13 cellular contexts compared by ENCODE assay signal in genomic region chr17:4483012-4483840, GRCh38. TPM values are rescaled to one million over a fixed set of nuclear protein-coding genes. Genes with fewer than 3 reads are reported as not detected.
DNase-seq lines count a peak whose midpoint lies in the region; ATAC-seq and TF ChIP-seq lines count a peak whose summit lies in the region.
"Had no signal": no experiment of that assay in that cellular context is flagged by ENCODE, and none has a peak within 500 bp of the region (broad histone marks: within the 10 kb centered on the region; RNA-seq: fewer than 3 reads in every experiment).

No MANE protein-coding gene starts in this region.

- H3K27ac ChIP-seq in naive thymus-derived CD4-positive, alpha-beta T cell (ENCODE audit: low read depth, low read length) = no peak overlapping the region

- no peaks in the 10 kb centered on the region for H3K27me3 ChIP-seq in naive thymus-derived CD4-positive, alpha-beta T cell (ENCODE audit: control insufficient read depth in 2 of 2, insufficient read depth in 2 of 2, low read length in 2 of 2)

- H3K9me3 ChIP-seq in naive thymus-derived CD4-positive, alpha-beta T cell (ENCODE audit: control insufficient read depth in 2 of 3, low read length in 3 of 3) = no peaks in the 10 kb centered on the region

- H3K9me3 Mint-ChIP-seq in Calu3 (ENCODE audit: low read depth, unreplicated experiment) (no peaks in the 10 kb centered on the region), T-cell (no peaks in the 10 kb centered on the region)
- H3K9me3 Mint-ChIP-seq in naive thymus-derived CD4-positive, alpha-beta T cell = no peaks in the 10 kb centered on the region
- H3K9me3 Mint-ChIP-seq: stimulated activated naive CD8-positive, alpha-beta T cell treated with anti-CD3 and anti-CD28 coated beads, Interleukin-15, amount 100 ng/mL, for 72 hours had no signal

- H3K27me3 Mint-ChIP-seq in Calu3 (ENCODE audit: unreplicated experiment) (no peaks in the 10 kb centered on the region), T-cell (no peaks in the 10 kb centered on the region)
- H3K27me3 Mint-ChIP-seq in naive thymus-derived CD4-positive, alpha-beta T cell = no peaks in the 10 kb centered on the region
- H3K27me3 Mint-ChIP-seq: stimulated activated naive CD8-positive, alpha-beta T cell treated with anti-CD3 and anti-CD28 coated beads, Interleukin-15, amount 100 ng/mL, for 72 hours had no signal

- H3K36me3 ChIP-seq in naive thymus-derived CD4-positive, alpha-beta T cell (ENCODE audit: control insufficient read depth in 2 of 3, insufficient read depth in 3 of 3, low read length in 3 of 3) = no peaks in the 10 kb centered on the region

- H3K4me3 Mint-ChIP-seq in Calu3 (ENCODE audit: low read depth, unreplicated experiment) = peak overlapping the region; percentile 47
- H3K4me3 Mint-ChIP-seq in naive thymus-derived CD4-positive, alpha-beta T cell = peak overlapping the region in 5 of 10 donors; percentile 7 to 89 (median 45)
- H3K4me3 Mint-ChIP-seq in T-cell = peak overlapping the region in 1 of 3 donors; percentile 75

- peak overlapping the region; percentile 88 for H3K27ac Mint-ChIP-seq in Calu3 (ENCODE audit: unreplicated experiment)
- peak overlapping the region in 8 of 9 donors; percentile 7 to 97 (median 78) for H3K27ac Mint-ChIP-seq in naive thymus-derived CD4-positive, alpha-beta T cell
- H3K27ac Mint-ChIP-seq in T-cell = peak overlapping the region in 1 of 2 donors; percentile 53

- BruUV-seq in Calu3 (replicated peaks; lab: Mats Ljungman, UMichigan) = no TSS peak

- H3K36me3 Mint-ChIP-seq in Calu3 (ENCODE audit: insufficient read depth, unreplicated experiment) (peaks cover 34% of the 10 kb centered on the region), T-cell (no peaks in the 10 kb centered on the region)
- H3K36me3 Mint-ChIP-seq in naive thymus-derived CD4-positive, alpha-beta T cell = peaks cover 0 to 6% (median 0%) of the 10 kb centered on the region in 5 donors

- DNase-seq in Calu3 (peak; percentile 72), NCI-H146 (lab: John Stamatoyannopoulos, UW) (peak; percentile 64), ecto neural progenitor cell (ENCODE audit: low spot score) (peak; percentile 53), T-cell (no peak), H4 (ENCODE audit: low spot score) (no peak), inferior parietal cortex (ENCODE audit: extremely low spot score) (no peak), GM10248 (ENCODE audit: extremely low spot score) (no peak)
- DNase-seq in naive thymus-derived CD4-positive, alpha-beta T cell = no peak
- DNase-seq: DMS79 treated with DMSO at 0.1 percent for 48 hours; KG1; left cardiac atrium; NK-92 treated with Interleukin-12 subunit alpha and Interleukin-12 subunit beta, amount 100 ng/mL, for 24 hours; stimulated activated naive CD8-positive, alpha-beta T cell treated with anti-CD3 and anti-CD28 coated beads, Interleukin-15, amount 100 ng/mL, for 72 hours had no signal

- TF ChIP-seq CTCF in Calu3 (IDR thresholded peaks at IDR 0.05; ENCODE audit: unreplicated experiment) (no peak), GM10248 (IDR thresholded peaks at IDR 0.05; ENCODE audit: control extremely low read depth, extremely low read depth, low read depth, missing control alignments) (no peak)

- H3K4me3 ChIP-seq in naive thymus-derived CD4-positive, alpha-beta T cell (ENCODE audit: low read length) = no peak overlapping the region

- CTCF ChIA-PET in Calu3 (lab: Charles Lee) = interaction anchor here (0.5 to 2.0 kb wide), 3 partner anchors 10 to 90 kb away, joined by 3 to 9 read pairs (median 6); no protein-coding TSS in a partner anchor
- CTCF ChIA-PET in naive thymus-derived CD4-positive, alpha-beta T cell (lab: Charles Lee) = no interaction called here
- CTCF ChIA-PET in T-cell (lab: Charles Lee) = no interaction called here
- CTCF ChIA-PET in GM10248 (lab: Yijun Ruan, JAX) = interaction anchor here (1.2 to 1.6 kb wide), 3 partner anchors 9 to 15 kb away, joined by 3 to 4 read pairs (median 3); no protein-coding TSS in a partner anchor

- H3K4me1 ChIP-seq in naive thymus-derived CD4-positive, alpha-beta T cell (ENCODE audit: control insufficient read depth in 2 of 2, insufficient read depth in 2 of 2, low read length in 2 of 2) = peaks cover 28 to 31% of the 10 kb centered on the region in 2 donors

- POLR2A ChIA-PET in naive thymus-derived CD4-positive, alpha-beta T cell (lab: Charles Lee) = interaction anchor here (0.6 kb wide), 1 partner anchor 10 kb away, joined by 3 read pairs; no protein-coding TSS in a partner anchor
- POLR2A ChIA-PET in T-cell (lab: Charles Lee) (no interaction called here), GM10248 (lab: Yijun Ruan, JAX) (no interaction called here)

- H3K4me1 Mint-ChIP-seq in Calu3 (ENCODE audit: low read depth, unreplicated experiment) = peaks cover 42% of the 10 kb centered on the region
- peaks cover 36 to 70% (median 57%) of the 10 kb centered on the region in 7 donors for H3K4me1 Mint-ChIP-seq in naive thymus-derived CD4-positive, alpha-beta T cell
- peaks cover 60 to 69% (median 65%) of the 10 kb centered on the region in 3 donors for H3K4me1 Mint-ChIP-seq in T-cell

- ATAC-seq in naive thymus-derived CD4-positive, alpha-beta T cell = no peak
- no peak for ATAC-seq in T-cell (replicated peaks in 1 of 4)
- ATAC-seq: stimulated activated naive CD8-positive, alpha-beta T cell treated with anti-CD3 and anti-CD28 coated beads, Interleukin-15, amount 100 ng/mL, for 72 hours had no signal

- intact Hi-C loops in Calu3 (cut with micrococcal nuclease; ENCODE audit: unreplicated experiment) = loop anchor here (5.0 kb wide), 1 partner anchor 56 kb away; no protein-coding TSS in a partner anchor
- intact Hi-C loops in naive thymus-derived CD4-positive, alpha-beta T cell (cut with micrococcal nuclease) = loop anchor here in 1 of 2 donors (5.0 kb wide), 1 partner anchor 61 kb away; no protein-coding TSS in a partner anchor

RNA-seq across cellular contexts. Expression of gene SPNS2, which starts 15.5 kb away (rescaled TPM):
- 63.4 and 104 TPM in 2 replicates for total RNA-seq in Calu3 (2022)
- under 1 TPM in 4 of 5 experiments, not detected in 1; 0.19 to 0.56 (median 0.50) TPM for total RNA-seq in naive thymus-derived CD4-positive, alpha-beta T cell
- not detected for polyA plus RNA-seq in naive thymus-derived CD4-positive, alpha-beta T cell
- total RNA-seq in T-cell = under 1 TPM; 0.30 to 0.75 (median 0.53) TPM
- 0.06 and 0.52 TPM in 2 replicates for total RNA-seq in H4 (2014; rRNA removed; shearing (Covaris generic))

RNA-seq across cellular contexts. Expression of gene SPNS3, which starts 49.5 kb away (rescaled TPM):
- total RNA-seq in Calu3 (2022) (1.4 and 2.1 TPM in 2 replicates), T-cell (1 to 10 TPM; 2.3 to 5.4 (median 4.6) TPM)
- 1 to 10 TPM; 1.7 to 6.7 (median 4.2) TPM for total RNA-seq in naive thymus-derived CD4-positive, alpha-beta T cell
- 1 to 10 TPM; 5.1 to 7.3 TPM for polyA plus RNA-seq in naive thymus-derived CD4-positive, alpha-beta T cell
- 0.04 and 0.08 TPM in 2 replicates for total RNA-seq in H4 (2014; rRNA removed; shearing (Covaris generic))

Comparison
In these comparisons a context has a peak if more than half of its experiments do, and no peak if none do; other contexts are left out.
1. DNase-seq: peak in Calu3 (single experiment), NCI-H146 (single experiment) and ecto neural progenitor cell (single experiment); none in naive thymus-derived CD4-positive, alpha-beta T cell (0 of 9), T-cell (0 of 34), H4 (single experiment), inferior parietal cortex (single experiment) and GM10248 (single experiment).
2. RNA of gene SPNS2, which starts 15.5 kb away (total RNA-seq): 63.4 to 104 TPM in Calu3; 0.30 to 0.75 TPM in T-cell, 0.06 to 0.52 TPM in H4 and 0.19 to 0.56 TPM in naive thymus-derived CD4-positive, alpha-beta T cell; every median in the first group is over 10 times any median in the second.
3. CTCF ChIA-PET loops: an anchor here in Calu3 (0.5 to 2.0 kb wide) and GM10248 (1.2 to 1.6 kb wide); none called in naive thymus-derived CD4-positive, alpha-beta T cell and T-cell.